ENCODE assay signal across 8 cellular contexts in genomic region chr3:186259612-186260383, GRCh38.
DNase-seq lines count a peak whose midpoint lies in the region; ATAC-seq, FAIRE-seq and TF ChIP-seq lines count a peak whose summit lies in the region.

No MANE protein-coding gene starts in this region.

- no peaks in the 10 kb centered on the region for H3K27me3 ChIP-seq in pancreas

- H3K9me3 ChIP-seq in pancreas: no peaks in the 10 kb centered on the region

- DNase-seq in COLO668 (lab: John Stamatoyannopoulos, UW; ENCODE audit: unreplicated experiment) (peak; percentile 72), HuH-7.5 (ENCODE audit: low spot score) (peak; percentile 79), SHP77 (lab: John Stamatoyannopoulos, UW) (peak; percentile 51 to 75), activated gamma-delta T cell (lab: John Stamatoyannopoulos, UW) (peak; percentile 21), germinal center (ENCODE audit: low spot score) (peak; percentile 84), pancreas (peak; percentile 56 to 93 (median 81)), urothelium cell line (ENCODE audit: low spot score) (peak; percentile 92)

- no peaks in the 10 kb centered on the region for H3K36me3 ChIP-seq in pancreas

- intact Hi-C loops in pancreas (cut with DNase I): loop anchor here (5.0 to 10.0 kb wide), 3 partner anchors 265 to 283 kb away; partner anchors contain the start of gene CRYGS (in 1 of the 3)

- peaks cover 0 to 4% (median 0%) of the 10 kb centered on the region in 3 donors for H3K4me1 ChIP-seq in pancreas

- peak; percentile 62 to 89 (median 86) for TF ChIP-seq CTCF in pancreas (IDR thresholded peaks at IDR 0.05)

- H3K27ac ChIP-seq in pancreas: no peak overlapping the region

- peak; percentile 64 for ATAC-seq in GM19463 (IDR thresholded peaks at IDR 0.05; ENCODE audit: unreplicated experiment)
- peak; percentile 95 to 100 (median 98) for ATAC-seq in pancreas

- no peak overlapping the region for H3K4me3 ChIP-seq in pancreas

- 20% methylated on average over 15 of the region's 15 CpGs for WGBS in pancreas, 2 donors

- FAIRE-seq in pancreas (lab: Jason Lieb, UNC) (no peak), urothelium cell line (lab: Jason Lieb, UNC) (no peak)

Comparison
In these comparisons a context has a peak if more than half of its experiments do, and no peak if none do; other contexts are left out.
1. DNase-seq: peak in every context shown above with its lines; median percentile 92 in urothelium cell line; 84 in germinal center; 81 in pancreas; 79 in HuH-7.5; 72 in COLO668; 63 in SHP77; 21 in activated gamma-delta T cell.